In genomic region chr1:941588-942383, GRCh38 we compare ENCODE assay signal across 8 cellular contexts. TPM values are rescaled to one million over a fixed set of nuclear protein-coding genes. Genes with fewer than 3 reads are reported as not detected.
DNase-seq lines count a peak whose midpoint lies in the region; ATAC-seq and TF ChIP-seq lines count a peak whose summit lies in the region.

No MANE protein-coding gene starts in this region.

- intact Hi-C loops in testis (cut with DNase I; ENCODE audit: low total_unique reads) = no loop called here

- WGBS in testis, 2 donors = 0% methylated on average over 54 of the region's 98 CpGs; no CpG with 5 or more reads in 1 of the 2 donors

- ATAC-seq in GM18498 (IDR thresholded peaks at IDR 0.05; ENCODE audit: unreplicated experiment) = no peak

- no peak for TF ChIP-seq CTCF in BJ (IDR thresholded peaks at IDR 0.05; ENCODE audit: insufficient read depth, low read depth, low read length)
- no peak for TF ChIP-seq CTCF in cardiac fibroblast (IDR thresholded peaks at IDR 0.05; ENCODE audit: low read depth, low read length)
- TF ChIP-seq CTCF in kidney epithelial cell (IDR thresholded peaks at IDR 0.05; ENCODE audit: insufficient read depth, low read length, poor library complexity, severe bottlenecking) = no peak
- no peak for TF ChIP-seq CTCF in testis (IDR thresholded peaks at IDR 0.05)

- CTCF ChIA-PET in BJ (lab: Yijun Ruan, JAX) = interaction anchor here (0.6 to 2.0 kb wide), 5 partner anchors 9 to 122 kb away, joined by 3 to 9 read pairs (median 5); no protein-coding TSS in a partner anchor

- H3K4me1 ChIP-seq in NT2/D1 (ENCODE audit: insufficient read depth, insufficient read length) (peaks cover 21% of the 10 kb centered on the region), testis (peaks cover 24% of the 10 kb centered on the region)

- H3K4me3 ChIP-seq in BJ (ENCODE audit: low read depth, low read length) = peak overlapping the region; percentile 36
- H3K4me3 ChIP-seq in NT2/D1 (ENCODE audit: insufficient read length, low read depth) = peak overlapping the region; percentile 42
- H3K4me3 ChIP-seq in cardiac fibroblast (replicated peaks in 1 of 2; ENCODE audit: low read depth in 2 of 2, low read length in 2 of 2) = peak overlapping the region; percentile 26 to 40
- H3K4me3 ChIP-seq in kidney epithelial cell (ENCODE audit: low read depth, low read length) = peak overlapping the region; percentile 36
- H3K4me3 ChIP-seq in testis = peak overlapping the region; percentile 0 to 36

- TF ChIP-seq POLR2A in testis (IDR thresholded peaks at IDR 0.05) = no peak

- POLR2A ChIA-PET in BJ (lab: Charles Lee) = no interaction called here

- DNase-seq in BJ (ENCODE audit: low read depth) (no peak), HCEC 1CT (peak; percentile 61), NT2/D1 (ENCODE audit: low read depth, low spot score) (peak; percentile 57), cardiac fibroblast (ENCODE audit: low read depth in 2 of 2) (peak; percentile 38 to 84), kidney epithelial cell (ENCODE audit: low read depth) (no peak), testis (peak; percentile 77)
- DNase-seq in activated CD4-positive, CD25-positive, alpha-beta regulatory T cell (lab: John Stamatoyannopoulos, UW) = no peak

- peak overlapping the region; percentile 24 to 76 for H3K27ac ChIP-seq in testis

- H3K36me3 ChIP-seq in BJ (ENCODE audit: control insufficient read depth, insufficient read depth, low read length) = peaks cover 4% of the 10 kb centered on the region; the same call in 1 of the 2 replicates
- H3K36me3 ChIP-seq in NT2/D1 (ENCODE audit: insufficient read depth, insufficient read length, low read length) = peaks cover 25% of the 10 kb centered on the region
- H3K36me3 ChIP-seq in kidney epithelial cell (ENCODE audit: control insufficient read depth, insufficient read depth, low read length) = no peaks in the 10 kb centered on the region
- H3K36me3 ChIP-seq in testis (ENCODE audit: low read depth, missing control alignments) = no peaks in the 10 kb centered on the region

- peak overlapping the region; percentile 67 for H3K9ac ChIP-seq in NT2/D1 (ENCODE audit: insufficient read length, low read depth)

- H3K9me3 ChIP-seq in NT2/D1 (ENCODE audit: insufficient read depth, low read length) (no peaks in the 10 kb centered on the region), testis (no peaks in the 10 kb centered on the region)

- H3K27me3 ChIP-seq in BJ (ENCODE audit: control insufficient read depth, insufficient read depth, low read length) = no peaks in the 10 kb centered on the region
- peaks cover 27% of the 10 kb centered on the region for H3K27me3 ChIP-seq in NT2/D1 (ENCODE audit: insufficient read depth, insufficient read length)
- H3K27me3 ChIP-seq in kidney epithelial cell (ENCODE audit: control insufficient read depth, insufficient read depth, low read length) = peaks cover 26% of the 10 kb centered on the region
- no peaks in the 10 kb centered on the region for H3K27me3 ChIP-seq in testis

RNA-seq across cellular contexts. Expression of gene NOC2L, which starts 17.3 kb away (rescaled TPM):
- polyA plus RNA-seq in BJ (2011; rRNA removed) (33.7 and 49.7 TPM in 2 replicates), testis (ENCODE audit: insufficient read depth, low read depth, low replicate concordance) (78.3 TPM)
- 36.8 and 49.0 TPM in 2 replicates for polyA minus RNA-seq in BJ (2011; rRNA and poly(A)+ RNA removed)
- total RNA-seq in kidney epithelial cell (95.6 and 98.8 TPM in 2 replicates), testis (10 to 100 TPM; 82.5 to 94.0 TPM)

RNA-seq across cellular contexts. Expression of gene SAMD11, which starts 18.1 kb away (rescaled TPM):
- polyA plus RNA-seq in BJ (2011; rRNA removed) (6.3 and 10.0 TPM in 2 replicates), testis (ENCODE audit: insufficient read depth, low read depth, low replicate concordance) (7.9 TPM)
- polyA minus RNA-seq in BJ (2011; rRNA and poly(A)+ RNA removed) = 6.5 and 11.6 TPM in 2 replicates
- total RNA-seq in kidney epithelial cell (2.3 TPM in 2 replicates), testis (10 to 100 TPM; 36.9 to 47.2 TPM)

RNA-seq across cellular contexts. Expression of gene KLHL17, which starts 18.6 kb away (rescaled TPM):
- polyA plus RNA-seq in BJ (2011; rRNA removed) (6.7 and 14.7 TPM in 2 replicates), testis (ENCODE audit: insufficient read depth, low read depth, low replicate concordance) (16.0 TPM)
- 2.2 and 5.6 TPM in 2 replicates for polyA minus RNA-seq in BJ (2011; rRNA and poly(A)+ RNA removed)
- total RNA-seq in kidney epithelial cell (16.9 and 21.4 TPM in 2 replicates), testis (10 to 100 TPM; 34.9 to 36.4 TPM)

RNA-seq across cellular contexts. Expression of gene PLEKHN1, which starts 24.5 kb away (rescaled TPM):
- polyA plus RNA-seq in BJ (2011; rRNA removed) = 0.48 and 0.88 TPM in 2 replicates
- 0.26 and 0.28 TPM in 2 replicates for polyA minus RNA-seq in BJ (2011; rRNA and poly(A)+ RNA removed)
- total RNA-seq in kidney epithelial cell = 13.2 and 13.3 TPM in 2 replicates
- under 1 TPM; 0.47 to 0.56 TPM for total RNA-seq in testis
- polyA plus RNA-seq in testis (ENCODE audit: insufficient read depth, low read depth, low replicate concordance) = 0.21 TPM

RNA-seq across cellular contexts. Expression of gene PERM1, which starts 40.1 kb away (rescaled TPM):
- polyA plus RNA-seq in BJ (2011; rRNA removed) = not detected in 2 replicates
- polyA minus RNA-seq in BJ (2011; rRNA and poly(A)+ RNA removed) = not detected in 2 replicates
- 0.34 TPM in 1 of 2 replicates, not detected in the other for total RNA-seq in kidney epithelial cell
- 1 to 10 TPM; 3.2 to 4.9 TPM for total RNA-seq in testis
- polyA plus RNA-seq in testis (ENCODE audit: insufficient read depth, low read depth, low replicate concordance) = 0.65 TPM

Comparison
In these comparisons a context has a peak if more than half of its experiments do, and no peak if none do; other contexts are left out.
1. DNase-seq: peak in HCEC 1CT (single experiment), NT2/D1 (single experiment), cardiac fibroblast (2 of 2) and testis (single experiment); none in BJ (single experiment), kidney epithelial cell (single experiment) and activated CD4-positive, CD25-positive, alpha-beta regulatory T cell (0 of 4).
2. RNA of gene SAMD11, which starts 18.1 kb away (total RNA-seq): 36.9 to 47.2 TPM in testis; 2.3 TPM in kidney epithelial cell; every median in the first group is over 10 times any median in the second.
3. Peak in every context shown above with its lines, with median percentiles within 50 percentile points of each other: H3K4me3 ChIP-seq.